ENCODE assay signal across 8 cellular contexts in the genomic region with DNA sequence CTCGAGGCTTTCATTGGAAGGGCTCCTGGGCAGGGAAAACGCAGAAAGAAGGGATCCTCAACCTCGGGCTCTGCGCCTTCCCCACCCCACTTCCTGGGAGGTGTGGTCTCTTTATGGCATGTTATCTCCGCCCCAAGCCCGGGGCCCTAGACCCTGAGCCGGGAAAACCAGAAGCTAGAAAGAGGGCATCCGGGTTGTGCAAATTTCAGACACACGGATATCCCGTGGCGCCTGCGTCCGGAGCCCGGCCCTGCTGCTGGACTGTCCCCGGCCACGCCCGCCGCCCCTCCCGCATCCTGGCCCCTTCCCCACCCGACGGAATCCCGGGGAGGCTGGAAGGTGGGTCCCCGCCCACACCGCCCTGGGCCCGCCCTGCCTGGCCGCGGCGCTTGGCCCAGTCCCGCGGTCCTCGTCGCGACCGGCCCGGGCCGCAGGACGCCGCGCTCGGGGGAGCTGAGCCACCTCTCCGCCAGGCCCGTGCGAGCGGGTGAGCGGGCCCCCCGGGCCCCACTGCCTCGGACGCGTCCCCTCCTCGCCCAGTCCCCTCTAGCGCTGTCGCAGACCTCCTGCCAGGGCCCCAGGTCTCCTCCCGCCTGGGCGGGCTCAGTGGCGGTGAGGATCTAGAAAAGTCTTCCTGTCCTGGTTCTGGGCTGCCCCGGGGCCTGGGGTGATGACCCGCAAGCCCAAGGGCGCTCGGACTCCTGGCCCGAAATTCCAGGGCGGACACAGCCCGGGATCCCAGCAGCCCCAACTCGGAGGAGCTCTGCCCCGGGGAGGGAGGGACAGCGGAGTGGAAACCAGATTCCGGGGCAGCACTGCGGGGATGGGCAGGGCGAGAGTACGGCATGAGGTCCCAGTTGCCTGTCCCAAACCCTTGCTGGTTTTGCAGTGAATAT. TPM values are rescaled to one million over a fixed set of nuclear protein-coding genes. Genes with fewer than 3 reads are reported as not detected.
DNase-seq lines count a peak whose midpoint lies in the region; ATAC-seq, FAIRE-seq and TF ChIP-seq lines count a peak whose summit lies in the region.

A gene with protein sequence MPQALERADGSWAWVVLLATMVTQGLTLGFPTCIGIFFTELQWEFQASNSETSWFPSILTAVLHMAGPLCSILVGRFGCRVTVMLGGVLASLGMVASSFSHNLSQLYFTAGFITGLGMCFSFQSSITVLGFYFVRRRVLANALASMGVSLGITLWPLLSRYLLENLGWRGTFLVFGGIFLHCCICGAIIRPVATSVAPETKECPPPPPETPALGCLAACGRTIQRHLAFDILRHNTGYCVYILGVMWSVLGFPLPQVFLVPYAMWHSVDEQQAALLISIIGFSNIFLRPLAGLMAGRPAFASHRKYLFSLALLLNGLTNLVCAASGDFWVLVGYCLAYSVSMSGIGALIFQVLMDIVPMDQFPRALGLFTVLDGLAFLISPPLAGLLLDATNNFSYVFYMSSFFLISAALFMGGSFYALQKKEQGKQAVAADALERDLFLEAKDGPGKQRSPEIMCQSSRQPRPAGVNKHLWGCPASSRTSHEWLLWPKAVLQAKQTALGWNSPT (plus strand): TSS at position 397 of the 896 bp plus-strand sequence. CDS start 5,683 bp downstream, outside the sequence.

- no peaks in the 10 kb centered on the region for H3K9me2 ChIP-seq in hepatocyte (replicated peaks; ENCODE audit: insufficient read depth)

- H3K27me3 ChIP-seq in K562 (ENCODE audit: control insufficient read depth in 2 of 2, insufficient read depth in 2 of 2, low read length in 2 of 2) (no peaks in the 10 kb centered on the region; a peak in 1 of 5 replicates), hepatocyte (no peaks in the 10 kb centered on the region)

- no peaks in the 10 kb centered on the region for H3K36me3 ChIP-seq in K562 (ENCODE audit: control insufficient read depth, insufficient read depth, low read length)
- H3K36me3 ChIP-seq in hepatocyte (replicated peaks; ENCODE audit: insufficient read depth, low read depth), result no peaks in the 10 kb centered on the region

- H3K9ac ChIP-seq in K562 (ENCODE audit: insufficient read depth in 1 of 2, low read depth in 2 of 2, low read length in 2 of 2), result peak within 1 kb of the TSS; percentile 71 to 88

- no peak; the same call in 1 of the 2 replicates for TF ChIP-seq EP300 in K562 (IDR thresholded peaks at IDR 0.05; ENCODE audit: low read length)

- peaks cover 5% of the 10 kb centered on the region for H3K9me1 ChIP-seq in K562 (ENCODE audit: control insufficient read depth, insufficient read depth, low read length)

- no peaks in the 10 kb centered on the region for H4K20me1 ChIP-seq in K562 (replicated peaks; ENCODE audit: control insufficient read depth, insufficient read depth, low read length)
- H4K20me1 ChIP-seq in hepatocyte (ENCODE audit: insufficient read depth, poor library complexity, severe bottlenecking), result no peaks in the 10 kb centered on the region

- H3K4me2 ChIP-seq in K562 (ENCODE audit: insufficient read depth, low read length) (peak within 1 kb of the TSS; percentile 90), hepatocyte (peak within 1 kb of the TSS; percentile 91)

- TF ChIP-seq CTCF in K562 (IDR thresholded peaks at IDR 0.05 in 2 of 3, conservative IDR thresholded peaks at IDR 0.05 in 1 of 3; ENCODE audit: insufficient read depth in 2 of 3, low read depth in 1 of 3, low read length in 3 of 3) (no peak), hepatocyte (IDR thresholded peaks at IDR 0.05; ENCODE audit: poor library complexity) (no peak)

- no peaks in the 10 kb centered on the region for H3K9me3 ChIP-seq in K562 (replicated peaks; ENCODE audit: control insufficient read depth, insufficient read depth, low read depth, low read length)
- H3K9me3 ChIP-seq in hepatocyte (ENCODE audit: low read depth), result no peaks in the 10 kb centered on the region

- CTCF ChIA-PET in K562 (lab: Yijun Ruan, JAX; ENCODE audit: low intra/inter-chr PET ratio), result interaction anchor here (0.6 kb wide), 1 partner anchor 27 kb away, joined by 3 read pairs; no protein-coding TSS in a partner anchor

- peak in 1 of 2 experiments; percentile 1; a peak in 1 of 4 replicates for TF ChIP-seq RAD21 in K562 (CRISPR knock-in tag; conservative IDR thresholded peaks at IDR 0.05 in 1 of 2, IDR thresholded peaks at IDR 0.05 in 1 of 2)

- H2AFZ ChIP-seq in K562 (ENCODE audit: low read depth, low read length) (peak within 1 kb of the TSS; percentile 91), hepatocyte (peak within 1 kb of the TSS; percentile 61)

- H3K79me2 ChIP-seq in K562 (ENCODE audit: control insufficient read depth, insufficient read depth, low read length) (no peaks in the 10 kb centered on the region; the same call in 2 of the 3 replicates), hepatocyte (peaks cover 34% of the 10 kb centered on the region)

- in situ Hi-C loops in K562 (cut with MboI), result no loop called here

- TF ChIP-seq POLR2A in K562 (conservative IDR thresholded peaks at IDR 0.05), result peak; percentile 71

- H3K4me1 ChIP-seq in K562 (replicated peaks in 1 of 2; ENCODE audit: control insufficient read depth in 2 of 2, insufficient read depth in 2 of 2, low read length in 2 of 2), result peaks cover 54 to 59% of the 10 kb centered on the region in 2 experiments
- H3K4me1 ChIP-seq in hepatocyte (ENCODE audit: insufficient read depth), result peaks cover 60% of the 10 kb centered on the region

- intact Hi-C loops in K562 (cut with micrococcal nuclease) (no loop called here), sciatic nerve (cut with DNase I) (no loop called here)

- peak within 1 kb of the TSS; percentile 84 for H3K27ac ChIP-seq in K562 (ENCODE audit: extremely low read depth, low read depth, low read length)
- peak within 1 kb of the TSS; percentile 99 for H3K27ac ChIP-seq in hepatocyte

- TSS peak; percentile 58 for BruUV-seq in K562 (replicated peaks; lab: Mats Ljungman, UMichigan)

- 35% methylated on average over 18 of the region's 69 CpGs for WGBS in K562 (ENCODE audit: insufficient coverage, low coverage, missing lambda C conversion rate)
- WGBS in hepatocyte (ENCODE audit: low lambda C conversion rate, missing lambda C conversion rate), result 2% methylated on average over 52 of the region's 69 CpGs

- POLR2A ChIA-PET in K562 (lab: Yijun Ruan, JAX), result interaction anchor here (0.7 to 3.0 kb wide), 7 partner anchors 9 to 27 kb away, joined by 3 to 11 read pairs (median 4); no protein-coding TSS in a partner anchor

- peak; percentile 91 for DNase-seq in DMS53 (lab: John Stamatoyannopoulos, UW)
- peak; percentile 32 for DNase-seq in SKM-1 (lab: John Stamatoyannopoulos, UW; ENCODE audit: unreplicated experiment)
- peak; percentile 85 to 96 (median 92) for DNase-seq in K562 (ENCODE audit: extremely low read depth in 1 of 4, low spot score in 3 of 4)
- DNase-seq in hepatocyte (ENCODE audit: low spot score), result peak; percentile 94
- DNase-seq in sciatic nerve (ENCODE audit: low spot score), result peak; percentile 87

- FAIRE-seq in K562 (lab: Jason Lieb, UNC), result peak; percentile 69

- H3K4me3 ChIP-seq in K562 (peak within 1 kb of the TSS; percentile 34), hepatocyte (peak within 1 kb of the TSS; percentile 63)

- ATAC-seq in HG02642 (IDR thresholded peaks at IDR 0.05; ENCODE audit: poor library complexity, unreplicated experiment), result peak; percentile 60
- ATAC-seq in K562, result peak; percentile 88
- ATAC-seq in sciatic nerve, result peak; percentile 75
- ATAC-seq in GM19397 (IDR thresholded peaks at IDR 0.05; ENCODE audit: unreplicated experiment), result no peak
- ATAC-seq in HG02571 (IDR thresholded peaks at IDR 0.05; ENCODE audit: unreplicated experiment), result no peak

TF ChIP-seq in K562, 482 proteins besides CTCF, POLR2A, EP300 and RAD21 (continues in another document):
- TF ChIP-seq ETV1 (tag; conservative IDR thresholded peaks at IDR 0.05; ENCODE audit: low read depth) (peak; percentile 64), U2AF2 (optimal IDR thresholded peaks at IDR 0.05; ENCODE audit: low read depth, low read length) (no peak), NR4A1 (CRISPR knock-in tag; IDR thresholded peaks at IDR 0.05) (no peak), NR4A1 (tag; IDR thresholded peaks at IDR 0.05) (peak; percentile 20; the same call in 1 of the 2 replicates), CREM (IDR thresholded peaks at IDR 0.05; ENCODE audit: low read depth) (0 out of 2 replicates have a peak, but pooled peaks have one; percentile 15), HDAC3 (IDR thresholded peaks at IDR 0.05; ENCODE audit: borderline replicate concordance, partially characterized antibody) (no peak), SRSF7 (optimal IDR thresholded peaks at IDR 0.05; ENCODE audit: low read depth, low read length) (no peak), LEF1 (IDR thresholded peaks at IDR 0.05) (no peak), CXXC5 (CRISPR knock-in tag; IDR thresholded peaks at IDR 0.05) (peak; percentile 77), NBN (IDR thresholded peaks at IDR 0.05; ENCODE audit: low read depth) (no peak), TAF1 (IDR thresholded peaks at IDR 0.05; ENCODE audit: control insufficient read depth, extremely low read depth, insufficient read depth, low read length, severe bottlenecking) (peak; percentile 29), HNRNPK (IDR thresholded peaks at IDR 0.05; ENCODE audit: low read depth, low read length, poor library complexity, severe bottlenecking) (no peak)

RNA-seq across cellular contexts. Expression of the gene that starts here (rescaled TPM):
- total RNA-seq in K562 (2011; cell fraction: chromatin; rRNA removed; ENCODE audit: low replicate concordance), result 3.1 and 9.9 TPM in 2 replicates
- 6.2 and 7.8 TPM in 2 replicates for total RNA-seq in K562 (2011; cell fraction: nucleolus; rRNA removed)
- total RNA-seq in K562 (2011; cell fraction: nucleoplasm; rRNA removed), result 3.5 and 5.4 TPM in 2 replicates
- total RNA-seq in K562 (2014; rRNA removed) (0.65 and 1.1 TPM in 2 replicates), K562 (2014; rRNA removed; fragmentation: Illumina TruSeq; extraction: Trizol) (0.64 and 0.65 TPM in 2 replicates), K562 (2015; rRNA removed; fragmentation: Illumina TruSeq; extraction: Trizol) (0.33 and 0.75 TPM in 2 replicates), K562 (2021) (2.6 and 3.1 TPM in 2 replicates), hepatocyte (11.9 and 12.7 TPM in 2 replicates), sciatic nerve (10.5 TPM)
- polyA plus RNA-seq in K562 (2011; rRNA removed) (1.2 and 1.8 TPM in 2 replicates), K562 (2014; fragmentation: Illumina TruSeq; extraction: Trizol) (0.91 and 1.8 TPM in 2 replicates), K562 (2014; fragmentation: Nextera tagmentation; extraction: Ambion mirVana) (under 1 TPM; 0.06 to 0.11 TPM), K562 (2014; rRNA removed) (1.8 and 2.4 TPM in 2 replicates), hepatocyte (12.8 and 15.8 TPM in 2 replicates)
- polyA plus RNA-seq in K562 (2011; cell fraction: cytosol; rRNA removed), result 2.0 and 4.5 TPM in 2 replicates
- polyA plus RNA-seq in K562 (2011; cell fraction: nucleus; rRNA removed), result 8.3 and 12.8 TPM in 2 replicates
- 1.1 and 4.0 TPM in 2 replicates for polyA plus RNA-seq in K562 (2012)
- polyA minus RNA-seq in K562 (2011; rRNA and poly(A)+ RNA removed), result 0.63 and 0.88 TPM in 2 replicates
- polyA minus RNA-seq in K562 (2011; cell fraction: cytosol; rRNA and poly(A)+ RNA removed), result 2.2 and 2.7 TPM in 2 replicates
- polyA minus RNA-seq in K562 (2011; cell fraction: nucleus; rRNA and poly(A)+ RNA removed), result 2.2 and 2.4 TPM in 2 replicates

Comparison
In these comparisons a context has a peak if more than half of its experiments do, and no peak if none do; other contexts are left out.
1. DNase-seq: peak in every context shown above with its lines; median percentile 94 in hepatocyte; 92 in K562; 91 in DMS53; 87 in sciatic nerve; 32 in SKM-1.
2. ATAC-seq: peak in HG02642 (single experiment), K562 (single experiment) and sciatic nerve (single experiment); none in GM19397 (single experiment) and HG02571 (single experiment).